Comparison of ENCODE assay signal across 1 cellular context in the genomic region with DNA sequence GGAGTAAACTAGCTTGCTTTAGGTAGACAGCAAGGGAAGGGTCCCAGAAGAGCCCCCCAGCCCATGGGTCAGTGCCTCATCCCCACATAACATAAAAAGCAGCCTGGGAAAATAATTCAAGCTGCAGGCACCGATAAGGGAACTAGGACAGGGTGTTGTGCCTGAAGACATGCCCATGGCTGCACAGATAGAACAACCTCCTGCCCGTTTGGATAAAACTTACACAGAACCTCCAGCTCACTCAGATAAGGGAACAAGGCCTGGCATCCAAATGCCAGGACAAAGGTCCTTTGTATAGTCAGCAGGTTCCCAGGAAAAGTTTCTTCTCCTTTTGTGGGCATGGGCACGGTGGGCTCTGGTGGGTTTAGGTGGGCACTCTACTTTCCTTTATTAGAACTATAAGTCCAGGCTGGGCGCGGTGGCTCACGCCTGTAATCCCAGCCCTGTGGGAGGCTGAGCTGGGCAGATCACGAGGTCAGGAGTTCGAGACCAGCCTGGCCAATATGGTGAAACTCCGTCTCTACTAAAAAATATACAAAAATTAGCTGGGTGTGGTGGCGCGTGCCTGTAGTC.
TF ChIP-seq lines count a peak whose summit lies in the region.
"Not testable (repeated sequence)": the region's sequence is repeated elsewhere in the genome, so short reads cannot be mapped to it uniquely, and the experiment has no call there.

No MANE protein-coding gene starts in this region.

TF ChIP-seq in K562, 482 proteins besides CTCF, POLR2A, EP300 and RAD21:
- TF ChIP-seq NR4A1 (CRISPR knock-in tag; IDR thresholded peaks at IDR 0.05); TEAD4 (CRISPR knock-in tag; IDR thresholded peaks at IDR 0.05; ENCODE audit: borderline replicate concordance); MYNN (CRISPR knock-in tag; IDR thresholded peaks at IDR 0.05); CREB1 (CRISPR knock-in tag; IDR thresholded peaks at IDR 0.05): not testable (repeated sequence)
- 0 out of 2 replicates have a peak, but pooled peaks have one; percentile 21 for TF ChIP-seq NR4A1 (tag; IDR thresholded peaks at IDR 0.05)
- peak; percentile 85 for TF ChIP-seq TEAD4 (IDR thresholded peaks at IDR 0.05; ENCODE audit: low read length)
- peak; percentile 90 for TF ChIP-seq CBFA2T2 (conservative IDR thresholded peaks at IDR 0.05)
- TF ChIP-seq SMARCE1 (IDR thresholded peaks at IDR 0.05) = 0 out of 2 replicates have a peak, but pooled peaks have one; percentile 8
- TF ChIP-seq ADNP (tag; IDR thresholded peaks at IDR 0.05) = peak; percentile 90
- TF ChIP-seq STAT5A (IDR thresholded peaks at IDR 0.05; ENCODE audit: borderline replicate concordance, low read length) = peak; percentile 74
- TF ChIP-seq KLF16 (IDR thresholded peaks at IDR 0.05) = peak; percentile 71
- TF ChIP-seq TRIM24 (IDR thresholded peaks at IDR 0.05) = peak; percentile 66 to 74
- TF ChIP-seq RBFOX2 (IDR thresholded peaks at IDR 0.05; ENCODE audit: low read depth, low read length) = 0 out of 2 replicates have a peak, but pooled peaks have one; percentile 21
- peak; percentile 87 for TF ChIP-seq TAL1 (IDR thresholded peaks at IDR 0.05)
- TF ChIP-seq CBFA2T3 (IDR thresholded peaks at IDR 0.05) = peak; percentile 93
- peak; percentile 75; the same call in 1 of the 2 replicates for TF ChIP-seq SMARCA5 (IDR thresholded peaks at IDR 0.05)
- peak; percentile 86 for TF ChIP-seq NCOR1 (IDR thresholded peaks at IDR 0.05)
- peak; percentile 69 for TF ChIP-seq TCF3 (CRISPR knock-in tag; IDR thresholded peaks at IDR 0.05)
- TF ChIP-seq NFIC (IDR thresholded peaks at IDR 0.05) = peak; percentile 66
- peak; percentile 62 for TF ChIP-seq MTA2 (IDR thresholded peaks at IDR 0.05; ENCODE audit: low read depth)
- TF ChIP-seq ZBTB7A (IDR thresholded peaks at IDR 0.05; ENCODE audit: borderline replicate concordance, control insufficient read depth, low read depth, low read length) = peak; percentile 55; the same call in 1 of the 2 replicates
- TF ChIP-seq POLR2AphosphoS5 (IDR thresholded peaks at IDR 0.05; ENCODE audit: control insufficient read depth, insufficient read depth, low read depth, low read length) = peak; percentile 80
- peak; percentile 57 for TF ChIP-seq PML (IDR thresholded peaks at IDR 0.05; ENCODE audit: low read length)
- peak in 1 of 2 experiments; percentile 61; a peak in 1 of 4 replicates for TF ChIP-seq ZMIZ1 (IDR thresholded peaks at IDR 0.05; ENCODE audit: low read depth in 2 of 2, low read length in 2 of 2)
- TF ChIP-seq DPF2 (IDR thresholded peaks at IDR 0.05) = peak; percentile 46; the same call in 1 of the 2 replicates
- peak; percentile 82 for TF ChIP-seq ARID1B (IDR thresholded peaks at IDR 0.05)
- peak; percentile 49; the same call in 1 of the 2 replicates for TF ChIP-seq MYNN (IDR thresholded peaks at IDR 0.05)
- TF ChIP-seq CREB1 (IDR thresholded peaks at IDR 0.05) = 0 out of 2 replicates have a peak, but pooled peaks have one; percentile 1
